Comparison of ENCODE assay signal across 8 cellular contexts in genomic region chr17:80855968-80856862, GRCh38.
A peak's percentile ranks its signal among the peaks of the same experiment; 100 is the strongest.
DNase-seq lines count a peak whose midpoint lies in the region; ATAC-seq and TF ChIP-seq lines count a peak whose summit lies in the region.

No MANE protein-coding gene starts in this region.

- H4K20me1 ChIP-seq in Loucy (ENCODE audit: insufficient read depth, low read length, poor library complexity, severe bottlenecking), result no peaks in the 10 kb centered on the region

- H3K27ac Mint-ChIP-seq in CD8-positive, alpha-beta T cell, result peak overlapping the region; percentile 14

- H3K4me3 ChIP-seq in CD8-positive, alpha-beta T cell (ENCODE audit: low read depth, low read length), result no peak overlapping the region
- H3K4me3 ChIP-seq in Loucy (ENCODE audit: low read length, poor library complexity, severe bottlenecking), result no peak overlapping the region
- H3K4me3 ChIP-seq in effector memory CD4-positive, alpha-beta T cell (ENCODE audit: insufficient read depth, low read depth, low read length, poor library complexity, severe bottlenecking), result no peak overlapping the region

- intact Hi-C loops in CD8-positive, alpha-beta T cell (cut with DNase I, micrococcal nuclease), result no loop called here

- H3K27me3 ChIP-seq in CD8-positive, alpha-beta T cell (ENCODE audit: insufficient read depth, low read length), result no peaks in the 10 kb centered on the region
- H3K27me3 ChIP-seq in Loucy (ENCODE audit: insufficient read depth, low read length, poor library complexity, severe bottlenecking), result no peaks in the 10 kb centered on the region
- no peaks in the 10 kb centered on the region for H3K27me3 ChIP-seq in effector memory CD4-positive, alpha-beta T cell (replicated peaks; ENCODE audit: control insufficient read depth, insufficient read depth, low read length, poor library complexity, severe bottlenecking)

- H3K9me2 ChIP-seq in Loucy (replicated peaks; ENCODE audit: low read depth, low read length), result no peaks in the 10 kb centered on the region

- no peak overlapping the region for H3K27ac ChIP-seq in CD8-positive, alpha-beta T cell (ENCODE audit: low read depth, low read length)
- no peak overlapping the region for H3K27ac ChIP-seq in effector memory CD4-positive, alpha-beta T cell (ENCODE audit: insufficient read depth, low read length, poor library complexity, severe bottlenecking)

- H3K9ac ChIP-seq in Loucy (ENCODE audit: low read depth, low read length, poor library complexity, severe bottlenecking), result peak overlapping the region; percentile 13

- peaks cover 19% of the 10 kb centered on the region for H3K4me1 ChIP-seq in CD8-positive, alpha-beta T cell (ENCODE audit: insufficient read depth, low read length)
- peaks cover 18% of the 10 kb centered on the region for H3K4me1 ChIP-seq in Loucy (ENCODE audit: insufficient read depth, low read length, poor library complexity, severe bottlenecking)
- H3K4me1 ChIP-seq in effector memory CD4-positive, alpha-beta T cell (ENCODE audit: control insufficient read depth, insufficient read depth, low read length, poor library complexity, severe bottlenecking), result peaks cover 20% of the 10 kb centered on the region

- H3K36me3 ChIP-seq in CD8-positive, alpha-beta T cell (ENCODE audit: insufficient read depth, low read length), result no peaks in the 10 kb centered on the region
- peaks cover 7% of the 10 kb centered on the region; the same call in 1 of the 2 replicates for H3K36me3 ChIP-seq in Loucy (ENCODE audit: insufficient read depth, low read length)
- H3K36me3 ChIP-seq in effector memory CD4-positive, alpha-beta T cell (ENCODE audit: control insufficient read depth, insufficient read depth, low read length), result no peaks in the 10 kb centered on the region

- no peak for TF ChIP-seq CTCF in CD8-positive, alpha-beta T cell (IDR thresholded peaks at IDR 0.05)
- TF ChIP-seq CTCF in Loucy (conservative IDR thresholded peaks at IDR 0.05; ENCODE audit: low read length), result no peak

- H3K4me1 Mint-ChIP-seq in CD8-positive, alpha-beta T cell (ENCODE audit: low read depth), result peaks cover 26% of the 10 kb centered on the region

- peak; percentile 94 for ATAC-seq in CD8-positive, alpha-beta T cell
- ATAC-seq in GM21619 (IDR thresholded peaks at IDR 0.05; ENCODE audit: unreplicated experiment) (peak; percentile 72), GM21717 (IDR thresholded peaks at IDR 0.05; ENCODE audit: unreplicated experiment) (no peak)

- POLR2A ChIA-PET in CD8-positive, alpha-beta T cell (lab: Charles Lee), result no interaction called here

- CTCF ChIA-PET in CD8-positive, alpha-beta T cell (lab: Charles Lee), result interaction anchor here (0.6 to 1.0 kb wide), 3 partner anchors 9 to 55 kb away, joined by 3 to 5 read pairs (median 4); no protein-coding TSS in a partner anchor

- no peaks in the 10 kb centered on the region for H3K27me3 Mint-ChIP-seq in CD8-positive, alpha-beta T cell (ENCODE audit: low read depth)

- peak in 5 of 7 experiments; percentile 35 to 74 (median 63) for DNase-seq in CD8-positive, alpha-beta T cell
- peak; percentile 68 for DNase-seq in activated CD4-positive, alpha-beta T cell treated with anti-CD3 and anti-CD28 coated beads, Interleukin-2, amount 50 U/mL, for 1 hour
- DNase-seq in effector memory CD4-positive, alpha-beta T cell, result peak; percentile 28 to 60 (median 42)
- DNase-seq in pulmonary artery endothelial cell (ENCODE audit: low read depth, low spot score) (peak; percentile 89), NCI-H2107 treated with DMSO at 0.1 percent for 48 hours (lab: John Stamatoyannopoulos, UW; ENCODE audit: unreplicated experiment) (no peak)

- peaks cover 66% of the 10 kb centered on the region for H3K36me3 Mint-ChIP-seq in CD8-positive, alpha-beta T cell

- H3K9me3 Mint-ChIP-seq in CD8-positive, alpha-beta T cell, result no peaks in the 10 kb centered on the region

- H3F3A ChIP-seq in Loucy (ENCODE audit: low read depth), result no peaks in the 10 kb centered on the region

- H3K4me3 Mint-ChIP-seq in CD8-positive, alpha-beta T cell, result no peak overlapping the region

- no peaks in the 10 kb centered on the region for H3K79me2 ChIP-seq in Loucy (ENCODE audit: insufficient read depth, low read length)

- H2AFZ ChIP-seq in Loucy (ENCODE audit: low read length), result no peak overlapping the region

- no peaks in the 10 kb centered on the region for H3K9me3 ChIP-seq in CD8-positive, alpha-beta T cell (ENCODE audit: low read length)
- H3K9me3 ChIP-seq in Loucy (ENCODE audit: insufficient read depth, low read depth, low read length), result no peaks in the 10 kb centered on the region
- no peaks in the 10 kb centered on the region for H3K9me3 ChIP-seq in effector memory CD4-positive, alpha-beta T cell (ENCODE audit: control insufficient read depth, low read length)

- H3K4me2 ChIP-seq in Loucy (ENCODE audit: low read depth, low read length, poor library complexity, severe bottlenecking), result peak overlapping the region; percentile 26
